Comparison of ENCODE assay signal across 8 cellular contexts in the genomic region with DNA sequence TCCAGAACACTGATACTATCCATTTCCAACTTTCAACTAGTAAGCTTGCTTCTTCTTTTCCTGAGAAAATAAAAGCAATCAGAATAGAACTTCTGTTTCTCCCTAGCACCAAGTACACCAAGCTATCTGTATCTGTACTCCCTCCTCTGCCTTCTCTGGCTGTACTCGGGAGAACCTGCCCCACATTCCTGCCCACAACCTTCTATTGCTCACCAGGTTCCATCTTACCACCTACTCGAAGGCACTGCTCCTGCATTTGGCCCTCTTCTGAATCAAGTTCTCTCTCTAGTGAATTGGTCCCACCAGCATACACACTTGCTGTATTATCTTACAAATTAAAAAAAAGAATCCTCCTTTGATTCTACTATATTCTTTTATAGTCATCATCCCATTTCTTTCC.
"Had no signal": no experiment of that assay in that cellular context is flagged by ENCODE, and none has a peak within 500 bp of the region (broad histone marks: within the 10 kb centered on the region; RNA-seq: fewer than 3 reads in every experiment).

No MANE protein-coding gene starts in this region.

- H3K4me1 ChIP-seq: HAP-1 had no signal

- H3K9me3 ChIP-seq: HAP-1 had no signal

- H3K27ac ChIP-seq: GM23248, HL-60 had no signal

- H3K36me3 ChIP-seq: HAP-1 had no signal

- H2AFZ ChIP-seq: GM23248 had no signal

- H3K4me3 ChIP-seq: GM23248, HAP-1 had no signal

- H3K9ac ChIP-seq: GM23248 had no signal

- ATAC-seq: HCT116 had no signal

- FAIRE-seq: HTR-8/SVneo had no signal

- DNase-seq: GM23248, GOT3, H7, HFFc6 had no signal
